ENCODE assay signal across 1 cellular context in the genomic region with DNA sequence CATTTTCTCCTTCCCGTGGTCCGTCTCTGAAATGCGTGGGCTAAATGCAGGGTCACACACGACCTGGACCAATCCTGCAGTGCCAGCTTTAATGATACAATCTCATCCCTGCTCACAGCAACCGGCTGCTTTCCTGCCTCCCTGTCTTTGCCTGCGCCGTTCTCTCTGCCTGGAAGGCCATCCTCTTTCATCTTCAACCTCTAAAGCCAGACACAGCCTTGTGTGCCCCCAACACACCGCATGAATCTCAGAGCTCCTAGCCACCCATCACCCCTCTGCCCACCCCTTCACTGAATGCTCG.
TF ChIP-seq lines count a peak whose summit lies in the region.

No MANE protein-coding gene starts in this region.

TF ChIP-seq in H1, 55 proteins besides CTCF, POLR2A, EP300 and RAD21:
- TF ChIP-seq RFX5 (IDR thresholded peaks at IDR 0.05; ENCODE audit: borderline replicate concordance, low read depth, low read length) = no peak
- TF ChIP-seq MAFK (IDR thresholded peaks at IDR 0.05; ENCODE audit: low read depth, low read length) = no peak
- TF ChIP-seq HDAC2 (IDR thresholded peaks at IDR 0.05; ENCODE audit: borderline replicate concordance in 1 of 2, low read depth in 2 of 2, low read length in 2 of 2) = no peak
- no peak for TF ChIP-seq CREB1 (IDR thresholded peaks at IDR 0.05)
- TF ChIP-seq POU5F1 (IDR thresholded peaks at IDR 0.05; ENCODE audit: low read depth, low read length) = no peak
- TF ChIP-seq RXRA (IDR thresholded peaks at IDR 0.05; ENCODE audit: insufficient read depth, low read depth, low read length) = no peak
- no peak for TF ChIP-seq BRCA1 (IDR thresholded peaks at IDR 0.05; ENCODE audit: low read depth, low read length)
- TF ChIP-seq TBP (IDR thresholded peaks at IDR 0.05; ENCODE audit: low read depth, low read length) = no peak
- no peak for TF ChIP-seq JUND (IDR thresholded peaks at IDR 0.05; ENCODE audit: low read length)
- TF ChIP-seq CHD2 (IDR thresholded peaks at IDR 0.05; ENCODE audit: low read length) = no peak
- TF ChIP-seq SIX5 (IDR thresholded peaks at IDR 0.05; ENCODE audit: low read depth, low read length) = no peak
- TF ChIP-seq CEBPB (IDR thresholded peaks at IDR 0.05; ENCODE audit: low read depth, low read length) = no peak
- TF ChIP-seq, protein P1, sequence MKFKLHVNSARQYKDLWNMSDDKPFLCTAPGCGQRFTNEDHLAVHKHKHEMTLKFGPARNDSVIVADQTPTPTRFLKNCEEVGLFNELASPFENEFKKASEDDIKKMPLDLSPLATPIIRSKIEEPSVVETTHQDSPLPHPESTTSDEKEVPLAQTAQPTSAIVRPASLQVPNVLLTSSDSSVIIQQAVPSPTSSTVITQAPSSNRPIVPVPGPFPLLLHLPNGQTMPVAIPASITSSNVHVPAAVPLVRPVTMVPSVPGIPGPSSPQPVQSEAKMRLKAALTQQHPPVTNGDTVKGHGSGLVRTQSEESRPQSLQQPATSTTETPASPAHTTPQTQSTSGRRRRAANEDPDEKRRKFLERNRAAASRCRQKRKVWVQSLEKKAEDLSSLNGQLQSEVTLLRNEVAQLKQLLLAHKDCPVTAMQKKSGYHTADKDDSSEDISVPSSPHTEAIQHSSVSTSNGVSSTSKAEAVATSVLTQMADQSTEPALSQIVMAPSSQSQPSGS (IDR thresholded peaks at IDR 0.05; ENCODE audit: low read length) = no peak
- no peak for TF ChIP-seq CHD1 (IDR thresholded peaks at IDR 0.05; ENCODE audit: low read depth, low read length)
- no peak for TF ChIP-seq USF2 (IDR thresholded peaks at IDR 0.05; ENCODE audit: low read length)
- TF ChIP-seq TAF1 (IDR thresholded peaks at IDR 0.05; ENCODE audit: low read depth, low read length) = no peak
